Comparison of ENCODE assay signal across 1 cellular context in the genomic region with DNA sequence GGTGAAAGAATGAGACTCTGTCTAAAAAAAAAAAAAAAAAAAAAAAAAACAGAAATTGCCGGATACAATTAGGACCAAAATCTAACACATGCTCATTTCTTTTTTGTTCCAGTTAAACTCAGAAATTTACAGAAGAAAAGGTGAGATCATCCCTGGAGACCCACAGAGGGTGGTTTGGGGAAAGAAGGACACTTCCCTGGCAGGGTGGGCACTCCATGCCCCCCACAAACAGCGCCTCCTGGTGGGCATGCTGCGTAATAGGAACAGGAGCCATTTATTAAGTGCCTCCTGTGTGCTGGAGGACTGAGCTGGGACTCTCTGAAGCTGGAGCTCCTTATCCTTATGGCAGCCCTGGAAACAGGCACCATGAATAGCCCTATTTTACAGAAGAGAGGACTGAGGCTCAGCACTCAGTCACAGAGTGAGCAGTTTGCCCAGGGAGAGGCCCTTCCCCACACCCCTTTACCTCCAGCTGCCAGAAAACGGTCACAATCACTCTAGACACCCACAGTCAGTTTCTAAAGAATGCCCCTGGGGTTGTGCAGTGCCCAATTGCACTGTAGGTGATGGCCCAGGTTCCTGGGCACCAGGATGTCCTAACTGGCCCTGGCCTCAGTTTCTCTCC.
TF ChIP-seq lines count a peak whose summit lies in the region.

No MANE protein-coding gene starts in this region.

TF ChIP-seq in K562, 482 proteins besides CTCF, POLR2A, EP300 and RAD21 (continued from another document and continues in another):
- TF ChIP-seq, protein P1, sequence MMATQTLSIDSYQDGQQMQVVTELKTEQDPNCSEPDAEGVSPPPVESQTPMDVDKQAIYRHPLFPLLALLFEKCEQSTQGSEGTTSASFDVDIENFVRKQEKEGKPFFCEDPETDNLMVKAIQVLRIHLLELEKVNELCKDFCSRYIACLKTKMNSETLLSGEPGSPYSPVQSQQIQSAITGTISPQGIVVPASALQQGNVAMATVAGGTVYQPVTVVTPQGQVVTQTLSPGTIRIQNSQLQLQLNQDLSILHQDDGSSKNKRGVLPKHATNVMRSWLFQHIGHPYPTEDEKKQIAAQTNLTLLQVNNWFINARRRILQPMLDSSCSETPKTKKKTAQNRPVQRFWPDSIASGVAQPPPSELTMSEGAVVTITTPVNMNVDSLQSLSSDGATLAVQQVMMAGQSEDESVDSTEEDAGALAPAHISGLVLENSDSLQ (IDR thresholded peaks at IDR 0.05): no peak
- TF ChIP-seq RHOXF2B (CRISPR knock-in tag; conservative IDR thresholded peaks at IDR 0.05): no peak
- TF ChIP-seq, protein P2, sequence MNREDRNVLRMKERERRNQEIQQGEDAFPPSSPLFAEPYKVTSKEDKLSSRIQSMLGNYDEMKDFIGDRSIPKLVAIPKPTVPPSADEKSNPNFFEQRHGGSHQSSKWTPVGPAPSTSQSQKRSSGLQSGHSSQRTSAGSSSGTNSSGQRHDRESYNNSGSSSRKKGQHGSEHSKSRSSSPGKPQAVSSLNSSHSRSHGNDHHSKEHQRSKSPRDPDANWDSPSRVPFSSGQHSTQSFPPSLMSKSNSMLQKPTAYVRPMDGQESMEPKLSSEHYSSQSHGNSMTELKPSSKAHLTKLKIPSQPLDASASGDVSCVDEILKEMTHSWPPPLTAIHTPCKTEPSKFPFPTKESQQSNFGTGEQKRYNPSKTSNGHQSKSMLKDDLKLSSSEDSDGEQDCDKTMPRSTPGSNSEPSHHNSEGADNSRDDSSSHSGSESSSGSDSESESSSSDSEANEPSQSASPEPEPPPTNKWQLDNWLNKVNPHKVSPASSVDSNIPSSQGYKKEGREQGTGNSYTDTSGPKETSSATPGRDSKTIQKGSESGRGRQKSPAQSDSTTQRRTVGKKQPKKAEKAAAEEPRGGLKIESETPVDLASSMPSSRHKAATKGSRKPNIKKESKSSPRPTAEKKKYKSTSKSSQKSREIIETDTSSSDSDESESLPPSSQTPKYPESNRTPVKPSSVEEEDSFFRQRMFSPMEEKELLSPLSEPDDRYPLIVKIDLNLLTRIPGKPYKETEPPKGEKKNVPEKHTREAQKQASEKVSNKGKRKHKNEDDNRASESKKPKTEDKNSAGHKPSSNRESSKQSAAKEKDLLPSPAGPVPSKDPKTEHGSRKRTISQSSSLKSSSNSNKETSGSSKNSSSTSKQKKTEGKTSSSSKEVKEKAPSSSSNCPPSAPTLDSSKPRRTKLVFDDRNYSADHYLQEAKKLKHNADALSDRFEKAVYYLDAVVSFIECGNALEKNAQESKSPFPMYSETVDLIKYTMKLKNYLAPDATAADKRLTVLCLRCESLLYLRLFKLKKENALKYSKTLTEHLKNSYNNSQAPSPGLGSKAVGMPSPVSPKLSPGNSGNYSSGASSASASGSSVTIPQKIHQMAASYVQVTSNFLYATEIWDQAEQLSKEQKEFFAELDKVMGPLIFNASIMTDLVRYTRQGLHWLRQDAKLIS (CRISPR knock-in tag; IDR thresholded peaks at IDR 0.05): no peak
- no peak for TF ChIP-seq ZNF347 (CRISPR knock-in tag; IDR thresholded peaks at IDR 0.05; ENCODE audit: low read depth)
- no peak for TF ChIP-seq ZNF217 (CRISPR knock-in tag; IDR thresholded peaks at IDR 0.05)
- TF ChIP-seq PTBP1 (IDR thresholded peaks at IDR 0.05; ENCODE audit: low read depth, low read length): no peak
- no peak for TF ChIP-seq PTRF (tag; IDR thresholded peaks at IDR 0.05)
- TF ChIP-seq CBX3 (IDR thresholded peaks at IDR 0.05; ENCODE audit: borderline replicate concordance in 1 of 2, low read length in 2 of 2): peak in 1 of 2 experiments; percentile 53; a peak in 1 of 3 replicates
- TF ChIP-seq PHB (CRISPR knock-in tag; IDR thresholded peaks at IDR 0.05): no peak
- no peak for TF ChIP-seq ETV5 (CRISPR knock-in tag; IDR thresholded peaks at IDR 0.05; ENCODE audit: low read depth)
- TF ChIP-seq, protein P3, sequence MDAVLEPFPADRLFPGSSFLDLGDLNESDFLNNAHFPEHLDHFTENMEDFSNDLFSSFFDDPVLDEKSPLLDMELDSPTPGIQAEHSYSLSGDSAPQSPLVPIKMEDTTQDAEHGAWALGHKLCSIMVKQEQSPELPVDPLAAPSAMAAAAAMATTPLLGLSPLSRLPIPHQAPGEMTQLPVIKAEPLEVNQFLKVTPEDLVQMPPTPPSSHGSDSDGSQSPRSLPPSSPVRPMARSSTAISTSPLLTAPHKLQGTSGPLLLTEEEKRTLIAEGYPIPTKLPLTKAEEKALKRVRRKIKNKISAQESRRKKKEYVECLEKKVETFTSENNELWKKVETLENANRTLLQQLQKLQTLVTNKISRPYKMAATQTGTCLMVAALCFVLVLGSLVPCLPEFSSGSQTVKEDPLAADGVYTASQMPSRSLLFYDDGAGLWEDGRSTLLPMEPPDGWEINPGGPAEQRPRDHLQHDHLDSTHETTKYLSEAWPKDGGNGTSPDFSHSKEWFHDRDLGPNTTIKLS (IDR thresholded peaks at IDR 0.05; ENCODE audit: borderline replicate concordance, low read depth): no peak
- TF ChIP-seq ZNF584 (CRISPR knock-in tag; IDR thresholded peaks at IDR 0.05; ENCODE audit: low read depth): no peak
- peak; percentile 33; the same call in 1 of the 2 replicates for TF ChIP-seq ADNP (tag; IDR thresholded peaks at IDR 0.05)
- TF ChIP-seq CREM (IDR thresholded peaks at IDR 0.05; ENCODE audit: low read depth): peak; percentile 54; the same call in 1 of the 2 replicates
- TF ChIP-seq JUN (IDR thresholded peaks at IDR 0.05; ENCODE audit: borderline replicate concordance, low read depth, low read length): no peak
- TF ChIP-seq JUN (CRISPR knock-in tag; IDR thresholded peaks at IDR 0.05; ENCODE audit: borderline replicate concordance): no peak
- TF ChIP-seq, protein P4, sequence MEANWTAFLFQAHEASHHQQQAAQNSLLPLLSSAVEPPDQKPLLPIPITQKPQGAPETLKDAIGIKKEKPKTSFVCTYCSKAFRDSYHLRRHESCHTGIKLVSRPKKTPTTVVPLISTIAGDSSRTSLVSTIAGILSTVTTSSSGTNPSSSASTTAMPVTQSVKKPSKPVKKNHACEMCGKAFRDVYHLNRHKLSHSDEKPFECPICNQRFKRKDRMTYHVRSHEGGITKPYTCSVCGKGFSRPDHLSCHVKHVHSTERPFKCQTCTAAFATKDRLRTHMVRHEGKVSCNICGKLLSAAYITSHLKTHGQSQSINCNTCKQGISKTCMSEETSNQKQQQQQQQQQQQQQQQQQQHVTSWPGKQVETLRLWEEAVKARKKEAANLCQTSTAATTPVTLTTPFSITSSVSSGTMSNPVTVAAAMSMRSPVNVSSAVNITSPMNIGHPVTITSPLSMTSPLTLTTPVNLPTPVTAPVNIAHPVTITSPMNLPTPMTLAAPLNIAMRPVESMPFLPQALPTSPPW (CRISPR knock-in tag; IDR thresholded peaks at IDR 0.05): peak; percentile 39; the same call in 1 of the 2 replicates
- no peak for TF ChIP-seq PML (IDR thresholded peaks at IDR 0.05; ENCODE audit: low read length)
- TF ChIP-seq, protein P5, sequence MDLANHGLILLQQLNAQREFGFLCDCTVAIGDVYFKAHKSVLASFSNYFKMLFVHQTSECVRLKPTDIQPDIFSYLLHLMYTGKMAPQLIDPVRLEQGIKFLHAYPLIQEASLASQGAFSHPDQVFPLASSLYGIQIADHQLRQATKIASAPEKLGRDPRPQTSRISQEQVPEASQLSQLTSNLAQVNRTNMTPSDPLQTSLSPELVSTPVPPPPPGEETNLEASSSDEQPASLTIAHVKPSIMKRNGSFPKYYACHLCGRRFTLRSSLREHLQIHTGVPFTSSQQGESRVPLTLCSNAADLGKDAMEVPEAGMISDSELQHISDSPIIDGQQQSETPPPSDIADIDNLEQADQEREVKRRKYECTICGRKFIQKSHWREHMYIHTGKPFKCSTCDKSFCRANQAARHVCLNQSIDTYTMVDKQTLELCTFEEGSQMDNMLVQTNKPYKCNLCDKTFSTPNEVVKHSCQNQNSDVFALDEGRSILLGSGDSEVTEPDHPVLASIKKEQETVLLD (IDR thresholded peaks at IDR 0.05): peak; percentile 63; the same call in 1 of the 2 replicates
- no peak for TF ChIP-seq ARID1B (IDR thresholded peaks at IDR 0.05)
- TF ChIP-seq, protein P6, sequence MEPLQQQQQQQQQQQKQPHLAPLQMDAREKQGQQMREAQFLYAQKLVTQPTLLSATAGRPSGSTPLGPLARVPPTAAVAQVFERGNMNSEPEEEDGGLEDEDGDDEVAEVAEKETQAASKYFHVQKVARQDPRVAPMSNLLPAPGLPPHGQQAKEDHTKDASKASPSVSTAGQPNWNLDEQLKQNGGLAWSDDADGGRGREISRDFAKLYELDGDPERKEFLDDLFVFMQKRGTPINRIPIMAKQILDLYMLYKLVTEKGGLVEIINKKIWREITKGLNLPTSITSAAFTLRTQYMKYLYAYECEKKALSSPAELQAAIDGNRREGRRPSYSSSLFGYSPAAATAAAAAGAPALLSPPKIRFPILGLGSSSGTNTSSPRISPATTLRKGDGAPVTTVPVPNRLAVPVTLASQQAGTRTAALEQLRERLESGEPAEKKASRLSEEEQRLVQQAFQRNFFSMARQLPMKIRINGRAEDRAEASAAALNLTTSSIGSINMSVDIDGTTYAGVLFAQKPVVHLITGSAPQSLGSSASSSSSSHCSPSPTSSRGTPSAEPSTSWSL (CRISPR knock-in tag; IDR thresholded peaks at IDR 0.05; ENCODE audit: borderline replicate concordance): no peak
- TF ChIP-seq KAT7 (CRISPR knock-in tag; IDR thresholded peaks at IDR 0.05; ENCODE audit: borderline replicate concordance): no peak
- TF ChIP-seq ZNF644 (tag; IDR thresholded peaks at IDR 0.05; ENCODE audit: low read depth): no peak
- no peak for TF ChIP-seq HDGF (IDR thresholded peaks at IDR 0.05)
- no peak for TF ChIP-seq FOXK1 (CRISPR knock-in tag; IDR thresholded peaks at IDR 0.05; ENCODE audit: borderline replicate concordance)
- TF ChIP-seq U2AF2 (optimal IDR thresholded peaks at IDR 0.05; ENCODE audit: low read depth, low read length): no peak
- peak; percentile 9 for TF ChIP-seq DACH1 (IDR thresholded peaks at IDR 0.05; ENCODE audit: partially characterized antibody)
- TF ChIP-seq XRCC5 (IDR thresholded peaks at IDR 0.05; ENCODE audit: low read depth, low read length): peak; percentile 84
- TF ChIP-seq TSC22D4 (tag; IDR thresholded peaks at IDR 0.05): no peak
- no peak for TF ChIP-seq SMAD1 (IDR thresholded peaks at IDR 0.05; ENCODE audit: low read depth, low read length, partially characterized antibody)
- peak in 1 of 2 experiments; percentile 69; a peak in 2 of 4 replicates for TF ChIP-seq MAZ (CRISPR knock-in tag; conservative IDR thresholded peaks at IDR 0.05 in 1 of 2, IDR thresholded peaks at IDR 0.05 in 1 of 2)
- TF ChIP-seq MEF2D (tag; conservative IDR thresholded peaks at IDR 0.05; ENCODE audit: low read depth): no peak
- TF ChIP-seq TAF15 (IDR thresholded peaks at IDR 0.05; ENCODE audit: low read depth, low read length): no peak
- TF ChIP-seq MTA3 (IDR thresholded peaks at IDR 0.05; ENCODE audit: borderline replicate concordance): 0 out of 2 replicates have a peak, but pooled peaks have one; percentile 38
- no peak for TF ChIP-seq MYBL2 (IDR thresholded peaks at IDR 0.05; ENCODE audit: low read depth)
- no peak for TF ChIP-seq MYBL2 (CRISPR knock-in tag; IDR thresholded peaks at IDR 0.05; ENCODE audit: borderline replicate concordance)
- TF ChIP-seq HNRNPLL (IDR thresholded peaks at IDR 0.05; ENCODE audit: low read depth, low read length, poor library complexity, severe bottlenecking): no peak
- TF ChIP-seq CTBP1 (IDR thresholded peaks at IDR 0.05; ENCODE audit: borderline replicate concordance): no peak
- no peak for TF ChIP-seq EZH2 (IDR thresholded peaks at IDR 0.05; ENCODE audit: borderline replicate concordance, low read depth, low read length)
- TF ChIP-seq, protein P7, sequence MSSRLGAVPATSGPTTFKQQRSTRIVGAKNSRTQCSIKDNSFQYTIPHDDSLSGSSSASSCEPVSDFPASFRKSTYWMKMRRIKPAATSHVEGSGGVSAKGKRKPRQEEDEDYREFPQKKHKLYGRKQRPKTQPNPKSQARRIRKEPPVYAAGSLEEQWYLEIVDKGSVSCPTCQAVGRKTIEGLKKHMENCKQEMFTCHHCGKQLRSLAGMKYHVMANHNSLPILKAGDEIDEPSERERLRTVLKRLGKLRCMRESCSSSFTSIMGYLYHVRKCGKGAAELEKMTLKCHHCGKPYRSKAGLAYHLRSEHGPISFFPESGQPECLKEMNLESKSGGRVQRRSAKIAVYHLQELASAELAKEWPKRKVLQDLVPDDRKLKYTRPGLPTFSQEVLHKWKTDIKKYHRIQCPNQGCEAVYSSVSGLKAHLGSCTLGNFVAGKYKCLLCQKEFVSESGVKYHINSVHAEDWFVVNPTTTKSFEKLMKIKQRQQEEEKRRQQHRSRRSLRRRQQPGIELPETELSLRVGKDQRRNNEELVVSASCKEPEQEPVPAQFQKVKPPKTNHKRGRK (tag; IDR thresholded peaks at IDR 0.05): peak; percentile 70
- no peak for TF ChIP-seq KAT2B (IDR thresholded peaks at IDR 0.05; ENCODE audit: low read depth, low read length)
- TF ChIP-seq, protein P8, sequence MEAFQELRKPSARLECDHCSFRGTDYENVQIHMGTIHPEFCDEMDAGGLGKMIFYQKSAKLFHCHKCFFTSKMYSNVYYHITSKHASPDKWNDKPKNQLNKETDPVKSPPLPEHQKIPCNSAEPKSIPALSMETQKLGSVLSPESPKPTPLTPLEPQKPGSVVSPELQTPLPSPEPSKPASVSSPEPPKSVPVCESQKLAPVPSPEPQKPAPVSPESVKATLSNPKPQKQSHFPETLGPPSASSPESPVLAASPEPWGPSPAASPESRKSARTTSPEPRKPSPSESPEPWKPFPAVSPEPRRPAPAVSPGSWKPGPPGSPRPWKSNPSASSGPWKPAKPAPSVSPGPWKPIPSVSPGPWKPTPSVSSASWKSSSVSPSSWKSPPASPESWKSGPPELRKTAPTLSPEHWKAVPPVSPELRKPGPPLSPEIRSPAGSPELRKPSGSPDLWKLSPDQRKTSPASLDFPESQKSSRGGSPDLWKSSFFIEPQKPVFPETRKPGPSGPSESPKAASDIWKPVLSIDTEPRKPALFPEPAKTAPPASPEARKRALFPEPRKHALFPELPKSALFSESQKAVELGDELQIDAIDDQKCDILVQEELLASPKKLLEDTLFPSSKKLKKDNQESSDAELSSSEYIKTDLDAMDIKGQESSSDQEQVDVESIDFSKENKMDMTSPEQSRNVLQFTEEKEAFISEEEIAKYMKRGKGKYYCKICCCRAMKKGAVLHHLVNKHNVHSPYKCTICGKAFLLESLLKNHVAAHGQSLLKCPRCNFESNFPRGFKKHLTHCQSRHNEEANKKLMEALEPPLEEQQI (IDR thresholded peaks at IDR 0.05): no peak
- TF ChIP-seq GABPB2 (CRISPR knock-in tag; conservative IDR thresholded peaks at IDR 0.05): no peak
- no peak for TF ChIP-seq ZNF696 (CRISPR knock-in tag; conservative IDR thresholded peaks at IDR 0.05)
- TF ChIP-seq, protein P9, sequence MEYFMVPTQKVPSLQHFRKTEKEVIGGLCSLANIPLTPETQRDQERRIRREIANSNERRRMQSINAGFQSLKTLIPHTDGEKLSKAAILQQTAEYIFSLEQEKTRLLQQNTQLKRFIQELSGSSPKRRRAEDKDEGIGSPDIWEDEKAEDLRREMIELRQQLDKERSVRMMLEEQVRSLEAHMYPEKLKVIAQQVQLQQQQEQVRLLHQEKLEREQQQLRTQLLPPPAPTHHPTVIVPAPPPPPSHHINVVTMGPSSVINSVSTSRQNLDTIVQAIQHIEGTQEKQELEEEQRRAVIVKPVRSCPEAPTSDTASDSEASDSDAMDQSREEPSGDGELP (CRISPR knock-in tag; IDR thresholded peaks at IDR 0.05; ENCODE audit: borderline replicate concordance): no peak; the same call in 1 of the 2 replicates
- TF ChIP-seq KDM1A (IDR thresholded peaks at IDR 0.05): no peak
- TF ChIP-seq TFAM (CRISPR knock-in tag; conservative IDR thresholded peaks at IDR 0.05): no peak
